23 cellular contexts compared by ENCODE assay signal in the genomic region with DNA sequence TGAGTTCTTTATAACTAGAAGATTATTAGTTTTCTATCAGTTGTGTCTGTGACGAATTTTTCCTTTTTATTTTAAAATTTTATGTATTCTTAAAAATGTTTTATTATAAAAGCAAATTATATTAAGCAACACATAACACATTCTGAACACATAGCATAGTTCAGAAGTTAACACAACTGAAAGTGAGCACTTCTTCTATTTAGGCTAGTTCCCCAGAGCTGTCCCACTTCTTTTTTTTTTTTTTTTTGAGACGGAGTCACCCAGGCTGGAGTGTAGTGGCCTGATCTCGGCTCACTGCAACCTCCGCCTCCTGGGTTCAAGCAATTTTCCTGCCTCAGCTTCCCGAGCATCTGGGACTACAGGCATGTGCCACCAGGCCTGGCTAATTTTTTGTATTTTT.
"Had no signal": no experiment of that assay in that cellular context is flagged by ENCODE, and none has a peak within 500 bp of the region (broad histone marks: within the 10 kb centered on the region; RNA-seq: fewer than 3 reads in every experiment).

No MANE protein-coding gene starts in this region.

- H3K4me3 ChIP-seq: dorsolateral prefrontal cortex, hepatocyte, thoracic aorta had no signal

- ATAC-seq: activated T-helper 17 cell treated with anti-CD3 and anti-CD28 coated beads, Interleukin-2, amount 50 U/mL, for 72 hours; effector memory CD8-positive, alpha-beta T cell; esophagus mucosa; left ventricle myocardium superior; sciatic nerve; WTC11 had no signal

- H3K9me3 ChIP-seq: thoracic aorta had no signal

- H3K27ac ChIP-seq: dorsolateral prefrontal cortex, thoracic aorta had no signal

- DNase-seq: activated naive CD4-positive, alpha-beta T cell treated with Interleukin-2 at 50 U/mL for 16 hours; activated naive CD8-positive, alpha-beta T cell treated with anti-CD3 and anti-CD28 coated beads for 36 hours; activated T-cell treated with anti-CD3 and anti-CD28 coated beads, Interleukin-2, amount 50 U/mL, for 1 hour; dorsolateral prefrontal cortex; effector memory CD8-positive, alpha-beta T cell; foreskin melanocyte; glutamatergic neuron; left ventricle myocardium superior; mesenchymal stem cell; naive B cell; occipital lobe; posterior cingulate gyrus; small intestine; stimulated activated CD4-positive, alpha-beta T cell treated with anti-CD3 and anti-CD28 coated beads, Interleukin-2, amount 100 ng/mL, for 48 hours; stimulated activated CD8-positive, alpha-beta memory T cell treated with anti-CD3 and anti-CD28 coated beads, Interleukin-4, amount 100 ng/mL, for 48 hours; stimulated activated naive CD4-positive, alpha-beta T cell; T-helper 1 cell had no signal

- H3K36me3 ChIP-seq: thoracic aorta had no signal

- H3K27me3 ChIP-seq: dorsolateral prefrontal cortex, hepatocyte had no signal
